Comparison of ENCODE assay signal across 12 cellular contexts in genomic region chr13:49569993-49570689, GRCh38. TPM values are rescaled to one million over a fixed set of nuclear protein-coding genes. Genes with fewer than 3 reads are reported as not detected.
A peak's percentile ranks its signal among the peaks of the same experiment; 100 is the strongest.
DNase-seq lines count a peak whose midpoint lies in the region; ATAC-seq and TF ChIP-seq lines count a peak whose summit lies in the region.
"Had no signal": no experiment of that assay in that cellular context is flagged by ENCODE, and none has a peak within 500 bp of the region (broad histone marks: within the 10 kb centered on the region; RNA-seq: fewer than 3 reads in every experiment).

No MANE protein-coding gene starts in this region.

- H3K36me3 ChIP-seq in breast epithelium (no peaks in the 10 kb centered on the region), upper lobe of right lung (no peaks in the 10 kb centered on the region), H7 (replicated peaks; ENCODE audit: control insufficient read depth, insufficient read depth, low read length) (no peaks in the 10 kb centered on the region)

- H3K9me3 ChIP-seq in breast epithelium (no peaks in the 10 kb centered on the region), upper lobe of right lung (no peaks in the 10 kb centered on the region)
- H3K9me3 ChIP-seq: psoas muscle, tibial nerve had no signal

- TF ChIP-seq POLR2A in breast epithelium (IDR thresholded peaks at IDR 0.05) = no peak

- intact Hi-C loops in breast epithelium (cut with DNase I; ENCODE audit: low total_unique reads) (no loop called here), upper lobe of right lung (cut with DNase I) (no loop called here)

- H3K4me3 ChIP-seq in breast epithelium = no peak overlapping the region
- H3K4me3 ChIP-seq in upper lobe of right lung = no peak overlapping the region
- H3K4me3 ChIP-seq in H7 (ENCODE audit: insufficient read depth, low read depth, low read length) = no peak overlapping the region
- H3K4me3 ChIP-seq: psoas muscle, tibial nerve had no signal

- H3K27me3 ChIP-seq in breast epithelium = no peaks in the 10 kb centered on the region
- no peaks in the 10 kb centered on the region for H3K27me3 ChIP-seq in upper lobe of right lung
- H3K27me3 ChIP-seq in H7 (ENCODE audit: control insufficient read depth, insufficient read depth, low read length) = no peaks in the 10 kb centered on the region
- H3K27me3 ChIP-seq: tibial nerve had no signal

- peak; percentile 13 for DNase-seq in stimulated activated CD4-positive, alpha-beta T cell treated with anti-CD3 and anti-CD28 coated beads, Interleukin-1b, Interleukin-23, amount 100 ng/mL, for 48 hours
- DNase-seq in stimulated activated CD4-positive, alpha-beta T cell treated with anti-CD3 and anti-CD28 coated beads, Interleukin-4, amount 100 ng/mL, for 4 hours = no peak
- DNase-seq in NCI-H1048 (lab: John Stamatoyannopoulos, UW) (peak; percentile 30), breast epithelium (ENCODE audit: low spot score in 2 of 2) (no peak), upper lobe of right lung (no peak), H7 (no peak)
- DNase-seq in stimulated activated naive CD4-positive, alpha-beta T cell treated with Interleukin-2 at 50 U/mL for 16 hours (lab: John Stamatoyannopoulos, UW) = no peak
- DNase-seq: mesenchymal stem cell, NCI-H1694 treated with DMSO at 0.1 percent for 48 hours, psoas muscle had no signal

- H3K27ac ChIP-seq in breast epithelium (peak overlapping the region; percentile 3 to 33), upper lobe of right lung (no peak overlapping the region)
- H3K27ac ChIP-seq: psoas muscle, tibial nerve had no signal

- peak; percentile 45 for ATAC-seq in upper lobe of right lung
- no peak for ATAC-seq in GM19455 (IDR thresholded peaks at IDR 0.05; ENCODE audit: unreplicated experiment)
- ATAC-seq: psoas muscle had no signal

- TF ChIP-seq CTCF in breast epithelium (IDR thresholded peaks at IDR 0.05) = no peak
- TF ChIP-seq CTCF in upper lobe of right lung (IDR thresholded peaks at IDR 0.05) = no peak

- H3K4me1 ChIP-seq in breast epithelium (no peaks in the 10 kb centered on the region), upper lobe of right lung (no peaks in the 10 kb centered on the region)
- H3K4me1 ChIP-seq: psoas muscle, tibial nerve had no signal

RNA-seq across cellular contexts. Expression of gene RCBTB1, which starts 15.2 kb away (rescaled TPM):
- 10 to 100 TPM; 13.8 to 18.4 (median 17.9) TPM for total RNA-seq in breast epithelium
- total RNA-seq in upper lobe of right lung = 24.7 TPM
- total RNA-seq in H7 (2014; rRNA removed; shearing (Covaris generic)) = 17.7 and 20.8 TPM in 2 replicates

RNA-seq across cellular contexts. Expression of gene ARL11, which starts 58.2 kb away (rescaled TPM):
- total RNA-seq in breast epithelium = 1 to 10 TPM in 2 of 3 donors, under 1 TPM in 1; 0.98 to 1.4 (median 1.3) TPM
- 4.4 TPM for total RNA-seq in upper lobe of right lung
- 0.17 and 0.37 TPM in 2 replicates for total RNA-seq in H7 (2014; rRNA removed; shearing (Covaris generic))

Comparison
In these comparisons a context has a peak if more than half of its experiments do, and no peak if none do; other contexts are left out.
1. DNase-seq: peak in stimulated activated CD4-positive, alpha-beta T cell treated with anti-CD3 and anti-CD28 coated beads, Interleukin-1b, Interleukin-23, amount 100 ng/mL, for 48 hours (single experiment) and NCI-H1048 (single experiment); none in stimulated activated CD4-positive, alpha-beta T cell treated with anti-CD3 and anti-CD28 coated beads, Interleukin-4, amount 100 ng/mL, for 4 hours (0 of 2), breast epithelium (0 of 2), upper lobe of right lung (single experiment), H7 (single experiment) and stimulated activated naive CD4-positive, alpha-beta T cell treated with Interleukin-2 at 50 U/mL for 16 hours (single experiment).